In the genomic region with DNA sequence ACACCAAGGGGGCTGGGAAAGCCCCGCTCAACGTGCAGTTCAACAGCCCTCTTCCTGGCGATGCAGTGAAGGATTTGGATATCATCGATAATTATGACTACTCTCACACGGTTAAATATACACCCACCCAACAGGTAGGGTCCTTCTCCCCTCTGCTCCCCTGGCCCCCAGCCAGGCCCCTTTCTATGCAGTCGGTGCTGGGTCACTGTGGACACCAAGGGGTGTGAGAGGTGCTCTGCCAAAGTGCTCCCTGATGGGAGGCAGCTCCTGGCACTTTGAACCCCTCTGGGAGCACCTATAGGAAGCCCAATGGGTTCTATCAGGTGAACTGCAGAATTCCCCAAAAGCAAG, we compare ENCODE assay signal across 19 cellular contexts.
DNase-seq lines count a peak whose midpoint lies in the region; ATAC-seq and TF ChIP-seq lines count a peak whose summit lies in the region.
"Had no signal": no experiment of that assay in that cellular context is flagged by ENCODE, and none has a peak within 500 bp of the region (broad histone marks: within the 10 kb centered on the region; RNA-seq: fewer than 3 reads in every experiment).

No MANE protein-coding gene starts in this region.

- H3K27me3 ChIP-seq in liver (ENCODE audit: control insufficient read depth in 4 of 4, insufficient read depth in 4 of 4, low read length in 3 of 4): no peaks in the 10 kb centered on the region
- H3K27me3 ChIP-seq: cardiac muscle cell, heart right ventricle had no signal

- TF ChIP-seq CTCF in GM12865 (IDR thresholded peaks at IDR 0.05; ENCODE audit: insufficient read depth, low read depth, low read length, missing control alignments): no peak
- TF ChIP-seq CTCF in VCaP (conservative IDR thresholded peaks at IDR 0.05): no peak
- no peak for TF ChIP-seq CTCF in liver (IDR thresholded peaks at IDR 0.05; ENCODE audit: low read depth, low read length, missing input control)

- H3K27ac ChIP-seq in VCaP (peak overlapping the region; percentile 92), liver (ENCODE audit: low read depth in 1 of 2, low read length in 2 of 2) (peak overlapping the region; percentile 79 to 83)
- H3K27ac ChIP-seq: cardiac muscle cell, heart right ventricle, HL-60 had no signal

- peaks cover 54% of the 10 kb centered on the region for H3K4me1 Mint-ChIP-seq in stimulated activated memory B cell treated with anti-CD40 and anti-IgM and Interleukin-4, amounts not matched to agents 10 μg/mL and 1 μg/mL and 100 μg/mL, for 72 hours
- H3K4me1 Mint-ChIP-seq in activated CD4-positive, alpha-beta memory T cell treated with anti-CD3 and anti-CD28 coated beads for 36 hours (ENCODE audit: low read depth): peaks cover 28% of the 10 kb centered on the region

- no peaks in the 10 kb centered on the region for H3K9me3 ChIP-seq in liver (ENCODE audit: control insufficient read depth in 4 of 4, low read length in 3 of 4)
- H3K9me3 ChIP-seq: heart right ventricle had no signal

- H3K4me3 Mint-ChIP-seq in stimulated activated memory B cell treated with anti-CD40 and anti-IgM and Interleukin-4, amounts not matched to agents 10 μg/mL and 1 μg/mL and 100 μg/mL, for 72 hours: no peak overlapping the region
- no peak overlapping the region for H3K4me3 Mint-ChIP-seq in activated CD4-positive, alpha-beta memory T cell treated with anti-CD3 and anti-CD28 coated beads for 36 hours
- H3K4me3 Mint-ChIP-seq: activated CD4-positive, alpha-beta memory T cell treated with anti-CD3 and anti-CD28 coated beads, Interleukin-2, amount 10 ng/mL, durations not matched to agents 7 days and 5 days had no signal

- CTCF ChIA-PET in activated CD4-positive, alpha-beta memory T cell treated with anti-CD3 and anti-CD28 coated beads for 36 hours (lab: Charles Lee): no interaction called here

- no peaks in the 10 kb centered on the region for H3K9me3 Mint-ChIP-seq in stimulated activated memory B cell treated with anti-CD40 and anti-IgM and Interleukin-4, amounts not matched to agents 10 μg/mL and 1 μg/mL and 100 μg/mL, for 72 hours
- no peaks in the 10 kb centered on the region for H3K9me3 Mint-ChIP-seq in activated CD4-positive, alpha-beta memory T cell treated with anti-CD3 and anti-CD28 coated beads for 36 hours
- H3K9me3 Mint-ChIP-seq: activated CD4-positive, alpha-beta memory T cell treated with anti-CD3 and anti-CD28 coated beads, Interleukin-2, amount 10 ng/mL, durations not matched to agents 7 days and 5 days had no signal

- DNase-seq in GM12865 (ENCODE audit: low read depth) (no peak), NCI-H2196 treated with DMSO at 0.1 percent for 48 hours (lab: John Stamatoyannopoulos, UW; ENCODE audit: unreplicated experiment) (no peak), G401 (ENCODE audit: low spot score) (no peak), Right ventricle myocardium inferior (ENCODE audit: missing footprints) (no peak)
- no peak for DNase-seq in activated CD4-positive, alpha-beta memory T cell treated with anti-CD3 and anti-CD28 coated beads for 36 hours
- DNase-seq: activated CD4-positive, alpha-beta memory T cell treated with anti-CD3 and anti-CD28 coated beads, Interleukin-2, amount 10 ng/mL, durations not matched to agents 7 days and 5 days; activated T-cell treated with anti-CD3 and anti-CD28 coated beads, Interleukin-2, amount 50 U/mL, for 48 hours; effector CD4-positive, alpha-beta T cell; heart right ventricle; KG1; mesendoderm; right cardiac atrium; stimulated activated CD4-positive, alpha-beta T cell treated with anti-CD3 and anti-CD28 coated beads, Interleukin-1b, Interleukin-23, amount 100 ng/mL, for 48 hours had no signal

- H3K36me3 Mint-ChIP-seq in stimulated activated memory B cell treated with anti-CD40 and anti-IgM and Interleukin-4, amounts not matched to agents 10 μg/mL and 1 μg/mL and 100 μg/mL, for 72 hours: peaks cover 62% of the 10 kb centered on the region
- H3K36me3 Mint-ChIP-seq in activated CD4-positive, alpha-beta memory T cell treated with anti-CD3 and anti-CD28 coated beads for 36 hours: peaks cover 24% of the 10 kb centered on the region

- H3K4me1 ChIP-seq in liver (ENCODE audit: control insufficient read depth in 4 of 4, insufficient read depth in 4 of 4, low read length in 3 of 4): peaks cover 12 to 34% (median 23%) of the 10 kb centered on the region in 4 donors

- H3K4me3 ChIP-seq in GM12865 (ENCODE audit: low read depth, low read length) (peak overlapping the region; percentile 13), liver (ENCODE audit: low read depth in 1 of 3, low read length in 3 of 3) (no peak overlapping the region)
- H3K4me3 ChIP-seq: cardiac muscle cell, heart right ventricle had no signal

- in situ Hi-C loops in G401 (cut with HindIII; ENCODE audit: low sequenced_read_pairs): no loop called here

- 81% methylated on average over 6 of the region's 6 CpGs for WGBS in liver

- ATAC-seq in stimulated activated memory B cell treated with anti-CD40 and anti-IgM and Interleukin-4, amounts not matched to agents 10 μg/mL and 1 μg/mL and 100 μg/mL, for 72 hours: no peak
- no peak for ATAC-seq in Right ventricle myocardium inferior
- ATAC-seq: heart right ventricle, Panc1, right cardiac atrium had no signal

- TF ChIP-seq RAD21 in liver (IDR thresholded peaks at IDR 0.05): no peak

- no peaks in the 10 kb centered on the region for H3K27me3 Mint-ChIP-seq in stimulated activated memory B cell treated with anti-CD40 and anti-IgM and Interleukin-4, amounts not matched to agents 10 μg/mL and 1 μg/mL and 100 μg/mL, for 72 hours
- H3K27me3 Mint-ChIP-seq in activated CD4-positive, alpha-beta memory T cell treated with anti-CD3 and anti-CD28 coated beads for 36 hours: no peaks in the 10 kb centered on the region
- H3K27me3 Mint-ChIP-seq: activated CD4-positive, alpha-beta memory T cell treated with anti-CD3 and anti-CD28 coated beads, Interleukin-2, amount 10 ng/mL, durations not matched to agents 7 days and 5 days had no signal

- H3K9ac ChIP-seq in liver (ENCODE audit: low read depth in 1 of 2, low read length in 2 of 2): no peak overlapping the region

- H3K36me3 ChIP-seq in liver (ENCODE audit: control insufficient read depth in 4 of 4, insufficient read depth in 3 of 4, low read depth in 1 of 4, low read length in 3 of 4): peaks cover 6 to 42% (median 31%) of the 10 kb centered on the region in 4 donors

- POLR2A ChIA-PET in activated CD4-positive, alpha-beta memory T cell treated with anti-CD3 and anti-CD28 coated beads for 36 hours (lab: Charles Lee): no interaction called here

- peak overlapping the region; percentile 78 for H3K27ac Mint-ChIP-seq in stimulated activated memory B cell treated with anti-CD40 and anti-IgM and Interleukin-4, amounts not matched to agents 10 μg/mL and 1 μg/mL and 100 μg/mL, for 72 hours
- no peak overlapping the region for H3K27ac Mint-ChIP-seq in activated CD4-positive, alpha-beta memory T cell treated with anti-CD3 and anti-CD28 coated beads for 36 hours
- H3K27ac Mint-ChIP-seq: activated CD4-positive, alpha-beta memory T cell treated with anti-CD3 and anti-CD28 coated beads, Interleukin-2, amount 10 ng/mL, durations not matched to agents 7 days and 5 days had no signal

- intact Hi-C loops in activated CD4-positive, alpha-beta memory T cell treated with anti-CD3 and anti-CD28 coated beads for 36 hours (cut with micrococcal nuclease): no loop called here
- intact Hi-C loops in Right ventricle myocardium inferior (cut with DNase I): no loop called here

TF ChIP-seq in liver, 16 proteins besides CTCF, POLR2A, EP300 and RAD21:
- TF ChIP-seq HNF4A (conservative IDR thresholded peaks at IDR 0.05): no peak
